ENCODE assay signal across 41 cellular contexts in genomic region chr6:17151888-17152287, GRCh38. TPM values are rescaled to one million over a fixed set of nuclear protein-coding genes. Genes with fewer than 3 reads are reported as not detected.
"Had no signal": no experiment of that assay in that cellular context is flagged by ENCODE, and none has a peak within 500 bp of the region (broad histone marks: within the 10 kb centered on the region; RNA-seq: fewer than 3 reads in every experiment).

No MANE protein-coding gene starts in this region.

- H3K4me3 ChIP-seq: adrenal gland, body of pancreas, breast epithelium, cardiac muscle cell had no signal

- ATAC-seq: activated CD8-positive, alpha-beta T cell treated with anti-CD3 and anti-CD28 coated beads for 36 hours; activated naive CD4-positive, alpha-beta T cell treated with anti-CD3 and anti-CD28 coated beads, Interleukin-2, amount 50 U/mL, for 72 hours; activated T-cell treated with anti-CD3 and anti-CD28 coated beads, Interleukin-2, amount 50 U/mL, for 4 hours; activated T-cell treated with anti-CD3 and anti-CD28 coated beads, Interleukin-2, amount 50 U/mL, for 72 hours; activated T-helper 17 cell treated with anti-CD3 and anti-CD28 coated beads, Interleukin-2, amount 50 U/mL, for 72 hours; body of pancreas had no signal

- H3K9me3 ChIP-seq: adrenal gland, body of pancreas, breast epithelium had no signal

- FAIRE-seq: astrocyte, TTC549 had no signal

- H3K4me3 Mint-ChIP-seq: activated B cell treated with CpG ODN at 0.5 μM for 24 hours; activated CD4-positive, alpha-beta memory T cell treated with anti-CD3 and anti-CD28 coated beads for 36 hours; activated CD4-positive, alpha-beta T cell treated with anti-CD3 and anti-CD28 coated beads, Interleukin-2, amount 10 ng/mL, durations not matched to agents 24 days and 14 days; activated CD8-positive, alpha-beta T cell treated with anti-CD3 and anti-CD28 coated beads for 36 hours; activated naive CD4-positive, alpha-beta T cell treated with anti-CD3 and anti-CD28 coated beads for 36 hours; activated naive CD8-positive, alpha-beta T cell treated with anti-CD3 and anti-CD28 coated beads for 36 hours; activated T-cell treated with anti-CD3 and anti-CD28 coated beads, Interleukin-2, amount 50 U/mL, for 4 hours; activated T-cell treated with anti-CD3 and anti-CD28 coated beads, Interleukin-2, amount 50 U/mL, for 72 hours; activated T-helper 1 cell treated with anti-CD3 and anti-CD28 coated beads, Interleukin-12 subunit alpha, Interleukin-12 subunit beta, Interleukin-2, Interleukin-4 antibody, amounts not matched to agents 30 ng/mL and 10 ng/mL and 1 ng/mL, durations not matched to agents 14 hours and 24 hours and 36 hours; activated T-helper 17 cell treated with anti-CD3 and anti-CD28 coated beads, Interleukin-2, amount 50 U/mL, for 72 hours; central memory CD8-positive, alpha-beta T cell; T-helper 1 cell treated with Interleukin-12 subunit alpha and Interleukin-12 subunit beta and Interleukin-4 antibody, amounts not matched to agents 30 μg/mL and 1 μg/mL, for 36 hours; T-helper 2 cell treated with Interferon-gamma antibody and Interleukin-4, amounts not matched to agents 5 μg/mL and 100 μg/mL, for 36 hours had no signal

- H3K4me1 ChIP-seq: adrenal gland, body of pancreas, breast epithelium had no signal

- H3K4me1 Mint-ChIP-seq: activated B cell treated with CpG ODN at 0.5 μM for 24 hours; activated CD4-positive, alpha-beta T cell treated with anti-CD3 and anti-CD28 coated beads, Interleukin-2, amount 10 ng/mL, durations not matched to agents 24 days and 14 days; activated naive CD8-positive, alpha-beta T cell treated with anti-CD3 and anti-CD28 coated beads for 36 hours; activated T-helper 17 cell treated with anti-CD3 and anti-CD28 coated beads, Interleukin-2, amount 50 U/mL, for 72 hours; central memory CD8-positive, alpha-beta T cell had no signal

- H3K27me3 ChIP-seq: adrenal gland, body of pancreas, brain microvascular endothelial cell, breast epithelium, cardiac muscle cell had no signal

- H3K27ac Mint-ChIP-seq: activated B cell treated with CpG ODN at 0.5 μM for 24 hours; activated CD4-positive, alpha-beta memory T cell treated with anti-CD3 and anti-CD28 coated beads for 36 hours; activated CD4-positive, alpha-beta T cell treated with anti-CD3 and anti-CD28 coated beads, Interleukin-2, amount 10 ng/mL, durations not matched to agents 24 days and 14 days; activated CD8-positive, alpha-beta T cell treated with anti-CD3 and anti-CD28 coated beads for 36 hours; activated naive CD4-positive, alpha-beta T cell treated with anti-CD3 and anti-CD28 coated beads for 36 hours; activated naive CD4-positive, alpha-beta T cell treated with anti-CD3 and anti-CD28 coated beads, Interleukin-2, amount 50 U/mL, for 72 hours; activated naive CD8-positive, alpha-beta T cell treated with anti-CD3 and anti-CD28 coated beads for 36 hours; activated T-cell treated with anti-CD3 and anti-CD28 coated beads, Interleukin-2, amount 50 U/mL, for 72 hours; activated T-helper 1 cell treated with anti-CD3 and anti-CD28 coated beads, Interleukin-12 subunit alpha, Interleukin-12 subunit beta, Interleukin-2, Interleukin-4 antibody, amounts not matched to agents 30 ng/mL and 10 ng/mL and 1 ng/mL, durations not matched to agents 14 hours and 24 hours and 36 hours; activated T-helper 17 cell treated with anti-CD3 and anti-CD28 coated beads, Interleukin-2, amount 50 U/mL, for 72 hours; T-helper 1 cell treated with Interleukin-12 subunit alpha and Interleukin-12 subunit beta and Interleukin-4 antibody, amounts not matched to agents 30 μg/mL and 1 μg/mL, for 36 hours; T-helper 2 cell treated with Interferon-gamma antibody and Interleukin-4, amounts not matched to agents 5 μg/mL and 100 μg/mL, for 36 hours had no signal

- DNase-seq: activated B cell treated with CpG ODN at 0.5 μM for 24 hours; activated CD4-positive, alpha-beta memory T cell treated with anti-CD3 and anti-CD28 coated beads for 36 hours; activated CD4-positive, alpha-beta T cell treated with anti-CD3 and anti-CD28 coated beads for 4 hours; activated CD4-positive, alpha-beta T cell treated with anti-CD3 and anti-CD28 coated beads, Interleukin-2, amount 10 ng/mL, durations not matched to agents 24 days and 14 days; activated CD4-positive, alpha-beta T cell treated with anti-CD3 and anti-CD28 coated beads, Interleukin-2, amount 50 U/mL, for 1 hour; activated CD4-positive, alpha-beta T cell treated with anti-CD3 and anti-CD28 coated beads, Interleukin-2, amount 50 U/mL, for 4 hours; activated CD4-positive, CD25-positive, alpha-beta regulatory T cell treated with anti-CD3 and anti-CD28 coated beads, Interleukin-2, amount 50 U/mL, for 72 hours; activated CD8-positive, alpha-beta memory T cell treated with anti-CD3 and anti-CD28 coated beads, Interleukin-2, amount 50 U/mL, for 4 hours; activated CD8-positive, alpha-beta T cell treated with anti-CD3 and anti-CD28 coated beads for 36 hours; activated effector memory CD4-positive, alpha-beta T cell treated with anti-CD3 and anti-CD28 coated beads, Interleukin-2, amount 50 U/mL, for 16 hours; activated gamma-delta T cell treated with Interleukin-2 at 50 U/mL for 16 hours; activated naive CD4-positive, alpha-beta T cell; activated naive CD4-positive, alpha-beta T cell treated with anti-CD3 and anti-CD28 coated beads for 36 hours; activated naive CD4-positive, alpha-beta T cell treated with anti-CD3 and anti-CD28 coated beads, Interleukin-2, amount 50 U/mL, for 16 hours; activated naive CD8-positive, alpha-beta T cell treated with anti-CD3 and anti-CD28 coated beads for 36 hours; activated T-cell treated with anti-CD3 and anti-CD28 coated beads for 4 hours; activated T-cell treated with anti-CD3 and anti-CD28 coated beads, Interleukin-2, amount 50 U/mL, for 1 hour; activated T-cell treated with anti-CD3 and anti-CD28 coated beads, Interleukin-2, amount 50 U/mL, for 4 hours; activated T-cell treated with anti-CD3 and anti-CD28 coated beads, Interleukin-2, amount 50 U/mL, for 72 hours; adrenal gland; amniotic stem cell; aorta; body of pancreas; brain microvascular endothelial cell; caudate nucleus; cerebellar nuclear complex; T-helper 1 cell; T-helper 2 cell; T-helper 9 cell had no signal

- H3K36me3 Mint-ChIP-seq: activated CD4-positive, alpha-beta memory T cell treated with anti-CD3 and anti-CD28 coated beads for 36 hours; activated naive CD8-positive, alpha-beta T cell treated with anti-CD3 and anti-CD28 coated beads for 36 hours had no signal

- H3K27me3 Mint-ChIP-seq: activated B cell treated with CpG ODN at 0.5 μM for 24 hours; activated CD4-positive, alpha-beta T cell treated with anti-CD3 and anti-CD28 coated beads, Interleukin-2, amount 10 ng/mL, durations not matched to agents 24 days and 14 days had no signal

- H3K36me3 ChIP-seq: adrenal gland, brain microvascular endothelial cell, breast epithelium, cardiac muscle cell had no signal

- H3K27ac ChIP-seq: adrenal gland, body of pancreas, brain microvascular endothelial cell, breast epithelium, cardiac muscle cell, VCaP had no signal

- H3K9me3 Mint-ChIP-seq: activated CD4-positive, alpha-beta T cell treated with anti-CD3 and anti-CD28 coated beads, Interleukin-2, amount 10 ng/mL, durations not matched to agents 24 days and 14 days; central memory CD8-positive, alpha-beta T cell had no signal

RNA-seq across cellular contexts. Expression of gene STMND1, which starts 50.0 kb away (rescaled TPM):
- total RNA-seq: activated B cell treated with CpG ODN at 0.5 μM for 24 hours; activated CD4-positive, alpha-beta memory T cell treated with anti-CD3 and anti-CD28 coated beads for 36 hours; activated CD4-positive, alpha-beta T cell treated with anti-CD3 and anti-CD28 coated beads, Interleukin-2, amount 10 ng/mL, durations not matched to agents 24 days and 14 days; activated CD8-positive, alpha-beta memory T cell treated with anti-CD3 and anti-CD28 coated beads for 36 hours; activated CD8-positive, alpha-beta T cell treated with anti-CD3 and anti-CD28 coated beads for 36 hours; activated naive CD4-positive, alpha-beta T cell treated with anti-CD3 and anti-CD28 coated beads for 36 hours; activated naive CD8-positive, alpha-beta T cell treated with anti-CD3 and anti-CD28 coated beads for 36 hours; activated T-cell treated with anti-CD3 and anti-CD28 coated beads, Interleukin-2, amount 50 U/mL, for 4 hours; activated T-cell treated with anti-CD3 and anti-CD28 coated beads, Interleukin-2, amount 50 U/mL, for 72 hours; activated T-helper 1 cell treated with anti-CD3 and anti-CD28 coated beads, Interleukin-12 subunit alpha, Interleukin-12 subunit beta, Interleukin-2, Interleukin-4 antibody, amounts not matched to agents 30 ng/mL and 10 ng/mL and 1 ng/mL, durations not matched to agents 14 hours and 24 hours and 36 hours; adrenal gland; aorta; cardiac muscle cell had no signal
- polyA plus RNA-seq: adrenal gland, aorta, cardiac muscle cell had no signal
